In genomic region chr5:178545156-178545555, GRCh38 we compare ENCODE assay signal across 31 cellular contexts. TPM values are rescaled to one million over a fixed set of nuclear protein-coding genes. Genes with fewer than 3 reads are reported as not detected.
DNase-seq lines count a peak whose midpoint lies in the region; ATAC-seq and TF ChIP-seq lines count a peak whose summit lies in the region.
"Had no signal": no experiment of that assay in that cellular context is flagged by ENCODE, and none has a peak within 500 bp of the region (broad histone marks: within the 10 kb centered on the region; RNA-seq: fewer than 3 reads in every experiment).

No MANE protein-coding gene starts in this region.

- H3K9me3 ChIP-seq in RWPE2 (ENCODE audit: severe bottlenecking) (no peaks in the 10 kb centered on the region), ectodermal cell (ENCODE audit: control insufficient read depth, low read length) (no peaks in the 10 kb centered on the region), mesodermal cell (ENCODE audit: control insufficient read depth, low read length) (no peaks in the 10 kb centered on the region), thyroid gland (no peaks in the 10 kb centered on the region)
- H3K9me3 ChIP-seq: BLaER1 treated with 17β-estradiol and CSF1 and Interleukin-3, amounts not matched to agents 10 nM and 100 nM; body of pancreas; esophagus squamous epithelium; lower lobe of right lung; mucosa of descending colon; ovary; right lobe of liver; stomach had no signal

- peak in 1 of 2 donors; percentile 52 for TF ChIP-seq POLR2A in thyroid gland (IDR thresholded peaks at IDR 0.05)

- no peak overlapping the region for H3K27ac ChIP-seq in RWPE2 (ENCODE audit: poor library complexity, severe bottlenecking)
- H3K27ac ChIP-seq in ectodermal cell (ENCODE audit: insufficient read depth, low read depth, low read length, poor library complexity, severe bottlenecking): peak overlapping the region; percentile 55
- H3K27ac ChIP-seq in mesodermal cell (ENCODE audit: low read depth, low read length, severe bottlenecking): peak overlapping the region; percentile 8
- H3K27ac ChIP-seq in thyroid gland: peak overlapping the region; percentile 77 to 91 (median 89)
- H3K27ac ChIP-seq: body of pancreas, dorsolateral prefrontal cortex, esophagus squamous epithelium, lower lobe of right lung, ovary, right lobe of liver, SK-N-MC, stomach had no signal

- TF ChIP-seq CTCF in RWPE2 (IDR thresholded peaks at IDR 0.05; ENCODE audit: poor library complexity, severe bottlenecking): no peak
- TF ChIP-seq CTCF in thyroid gland (IDR thresholded peaks at IDR 0.05): peak in 1 of 6 experiments; percentile 11

- no peak for ATAC-seq in RWPE2 (ENCODE audit: low read depth)
- no peak for ATAC-seq in HG03280 (IDR thresholded peaks at IDR 0.05; ENCODE audit: unreplicated experiment)
- ATAC-seq: body of pancreas, mucosa of descending colon, natural killer cell had no signal

- DNase-seq in RWPE2 (ENCODE audit: low spot score): peak; percentile 38
- peak; percentile 86 to 91 for DNase-seq in thyroid gland
- no peak for DNase-seq in NK-92 (lab: John Stamatoyannopoulos, UW; ENCODE audit: unreplicated experiment)
- DNase-seq in SHP77 treated with DMSO at 0.1 percent for 48 hours (lab: John Stamatoyannopoulos, UW): no peak
- DNase-seq: activated CD4-positive, alpha-beta T cell treated with anti-CD3 and anti-CD28 coated beads, Interleukin-2, amount 50 U/mL, for 4 hours; activated naive CD4-positive, alpha-beta T cell treated with Interleukin-2 at 50 U/mL for 16 hours; activated T-cell treated with anti-CD3 and anti-CD28 coated beads, Interleukin-2, amount 50 U/mL, for 48 hours; body of pancreas; dorsolateral prefrontal cortex; esophagus squamous epithelium; foreskin melanocyte; GF-D8; kidney glomerular epithelial cell; lower lobe of right lung; mucosa of descending colon; natural killer cell; NCI-H1694; NCI-H82; ovary; stimulated activated CD4-positive, alpha-beta T cell treated with anti-CD3 and anti-CD28 coated beads, Interleukin-12 subunit alpha, Interleukin-12 subunit beta, amount 100 ng/mL, for 4 hours; stimulated activated CD4-positive, alpha-beta T cell treated with anti-CD3 and anti-CD28 coated beads, Interleukin-2, amount 100 ng/mL, for 48 hours; stomach had no signal

- intact Hi-C loops in thyroid gland (cut with DNase I): no loop called here

- H3K27me3 ChIP-seq in RWPE2 (ENCODE audit: insufficient read depth, poor library complexity, severe bottlenecking) (no peaks in the 10 kb centered on the region), ectodermal cell (ENCODE audit: control insufficient read depth, insufficient read depth, low read length, poor library complexity, severe bottlenecking) (peaks cover 15% of the 10 kb centered on the region), thyroid gland (no peaks in the 10 kb centered on the region)
- H3K27me3 ChIP-seq: BLaER1 treated with 17β-estradiol and CSF1 and Interleukin-3, amounts not matched to agents 10 nM and 100 nM; body of pancreas; dorsolateral prefrontal cortex; ovary; right lobe of liver had no signal

- 20 to 21% methylated on average over 9 of the region's 9 CpGs for WGBS in ectodermal cell, 2 experiments
- WGBS in mesodermal cell (ENCODE audit: insufficient coverage in 2 of 2), 2 experiments: 66 to 75% methylated on average over 8 of the region's 9 CpGs
- 48 to 58% methylated on average over 9 of the region's 9 CpGs for WGBS in thyroid gland, 2 donors

- H3K36me3 ChIP-seq in RWPE2 (ENCODE audit: low read depth) (no peaks in the 10 kb centered on the region), ectodermal cell (ENCODE audit: control insufficient read depth, insufficient read depth, low read length) (no peaks in the 10 kb centered on the region), mesodermal cell (ENCODE audit: control insufficient read depth, insufficient read depth, low read length) (no peaks in the 10 kb centered on the region), thyroid gland (no peaks in the 10 kb centered on the region)
- H3K36me3 ChIP-seq: BLaER1 treated with 17β-estradiol and CSF1 and Interleukin-3, amounts not matched to agents 10 nM and 100 nM; esophagus squamous epithelium; lower lobe of right lung; ovary; right lobe of liver; stomach had no signal

- H3K4me3 ChIP-seq in RWPE2 (ENCODE audit: severe bottlenecking): no peak overlapping the region
- H3K4me3 ChIP-seq in ectodermal cell (ENCODE audit: insufficient read depth, low read depth, low read length): no peak overlapping the region
- no peak overlapping the region for H3K4me3 ChIP-seq in mesodermal cell (ENCODE audit: extremely low read depth, insufficient read depth, low read length, poor library complexity, severe bottlenecking)
- H3K4me3 ChIP-seq in thyroid gland (replicated peaks in 1 of 3): no peak overlapping the region
- H3K4me3 ChIP-seq: BLaER1 treated with 17β-estradiol and CSF1 and Interleukin-3, amounts not matched to agents 10 nM and 100 nM; body of pancreas; dorsolateral prefrontal cortex; esophagus squamous epithelium; lower lobe of right lung; mucosa of descending colon; ovary; right lobe of liver; SK-N-MC; stomach had no signal

- H3K4me1 ChIP-seq in RWPE2 (ENCODE audit: insufficient read depth, poor library complexity, severe bottlenecking) (peaks cover 3% of the 10 kb centered on the region), ectodermal cell (ENCODE audit: control insufficient read depth, insufficient read depth, low read length) (peaks cover 11% of the 10 kb centered on the region), mesodermal cell (ENCODE audit: control insufficient read depth, insufficient read depth, low read length, poor library complexity, severe bottlenecking) (peaks cover 13% of the 10 kb centered on the region), thyroid gland (peaks cover 39 to 62% of the 10 kb centered on the region in 2 donors)
- H3K4me1 ChIP-seq: body of pancreas, lower lobe of right lung, right lobe of liver had no signal

RNA-seq across cellular contexts. Expression of gene COL23A1, which starts 45.0 kb away (rescaled TPM):
- polyA plus RNA-seq in ectodermal cell (2013, experiment 1 of 4): 5.8 TPM
- polyA plus RNA-seq in ectodermal cell (2013, experiment 2 of 4): 5.0 TPM
- 4.4 TPM for polyA plus RNA-seq in ectodermal cell (2013, experiment 3 of 4)
- 5.3 TPM for polyA plus RNA-seq in ectodermal cell (2013, experiment 4 of 4)
- 9.1 TPM for polyA plus RNA-seq in mesodermal cell (2013, experiment 1 of 2)
- polyA plus RNA-seq in mesodermal cell (2013, experiment 2 of 2): 6.4 TPM
- 100 to 1,000 TPM in 2 of 4 donors, 10 to 100 TPM in 2; 76.6 to 108 (median 95.7) TPM for total RNA-seq in thyroid gland
- total RNA-seq: body of pancreas; HT1080; NCI-H460; T-helper 1 cell treated with Interleukin-12 subunit alpha and Interleukin-12 subunit beta and Interleukin-4 antibody, amounts not matched to agents 30 ng/mL and 1 ng/mL, for 36 hours had no signal

Comparison
In these comparisons a context has a peak if more than half of its experiments do, and no peak if none do; other contexts are left out.
1. DNase-seq: peak in RWPE2 (single experiment) and thyroid gland (2 of 2); none in NK-92 (single experiment) and SHP77 treated with DMSO at 0.1 percent for 48 hours (single experiment).